ENCODE assay signal across 8 cellular contexts in the genomic region with DNA sequence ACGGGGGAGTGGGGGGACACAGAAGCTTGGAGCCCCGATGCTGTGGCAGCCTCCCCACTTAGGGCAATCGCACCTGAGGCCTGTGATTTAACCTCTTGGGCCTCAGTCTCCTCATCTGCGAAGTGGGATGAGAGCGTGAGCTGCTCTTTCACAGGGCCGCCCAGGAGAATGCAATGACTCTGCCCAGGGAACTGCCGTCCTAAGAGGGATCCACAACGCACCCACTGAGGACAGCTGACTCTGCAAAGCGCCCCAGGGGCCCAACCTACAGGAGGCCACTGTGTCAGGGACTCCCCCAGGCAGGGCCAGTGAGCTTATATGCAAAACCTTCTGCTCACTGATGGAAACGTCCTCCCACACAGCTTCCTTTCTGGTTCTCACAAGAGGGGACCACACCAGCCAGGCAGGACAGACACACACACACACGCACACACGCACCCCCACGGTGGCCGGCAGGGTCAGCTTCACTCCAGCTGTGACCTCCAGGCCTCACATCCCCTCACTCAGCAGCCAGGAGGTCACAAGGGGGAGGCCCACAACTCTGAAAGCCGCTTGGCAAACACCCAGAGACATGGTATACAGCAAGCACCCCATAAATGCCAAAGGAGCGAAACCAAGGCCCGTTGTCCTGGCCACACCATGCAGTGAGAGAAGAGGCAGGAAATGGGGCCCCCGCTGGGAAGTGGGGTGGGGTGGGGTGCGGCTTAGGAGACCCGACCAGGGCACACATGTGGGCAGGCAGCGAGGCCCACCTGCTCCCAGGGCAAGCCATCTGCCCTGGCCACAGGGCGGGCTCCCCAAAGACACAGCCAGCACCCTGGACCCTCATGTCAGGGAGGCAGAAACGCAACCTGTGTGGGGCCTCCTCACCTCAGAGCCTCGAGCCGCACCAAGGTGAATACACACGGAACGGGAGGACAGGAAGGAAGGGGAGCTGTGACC.
DNase-seq lines count a peak whose midpoint lies in the region; ATAC-seq, FAIRE-seq and TF ChIP-seq lines count a peak whose summit lies in the region.

No MANE protein-coding gene starts in this region.

- ATAC-seq in HG02610 (IDR thresholded peaks at IDR 0.05; ENCODE audit: unreplicated experiment) (peak; percentile 90), T-helper 17 cell (peak; percentile 71), naive B cell (ENCODE audit: low read depth in 2 of 2) (peak; percentile 92 to 96)

- H3K4me3 Mint-ChIP-seq in T-helper 17 cell (peak overlapping the region; percentile 21), naive B cell (peak overlapping the region; percentile 6 to 93 (median 72))

- H3K4me1 ChIP-seq in breast epithelium: peaks cover 13 to 21% of the 10 kb centered on the region in 2 donors

- DNase-seq in T-helper 17 cell: no peak
- DNase-seq in naive B cell: peak; percentile 67
- DNase-seq in NCI-H446 (lab: John Stamatoyannopoulos, UW): no peak
- no peak for DNase-seq in NCI-H82 (lab: John Stamatoyannopoulos, UW)
- DNase-seq in breast epithelium (ENCODE audit: low spot score in 2 of 2): no peak
- no peak for DNase-seq in HTR-8/SVneo (ENCODE audit: insufficient read length, low spot score)

- no peaks in the 10 kb centered on the region for H3K36me3 ChIP-seq in breast epithelium

- intact Hi-C loops in breast epithelium (cut with DNase I; ENCODE audit: low total_unique reads): no loop called here

- H3K9me3 Mint-ChIP-seq in naive B cell: no peaks in the 10 kb centered on the region

- H3K4me1 Mint-ChIP-seq in T-helper 17 cell: peaks cover 40% of the 10 kb centered on the region
- peaks cover 54 to 74% (median 73%) of the 10 kb centered on the region in 3 donors for H3K4me1 Mint-ChIP-seq in naive B cell

- H3K27me3 ChIP-seq in breast epithelium: no peaks in the 10 kb centered on the region

- H3K36me3 Mint-ChIP-seq in T-helper 17 cell (ENCODE audit: low read depth) (no peaks in the 10 kb centered on the region), naive B cell (no peaks in the 10 kb centered on the region)

- H3K27me3 Mint-ChIP-seq in T-helper 17 cell: no peaks in the 10 kb centered on the region
- no peaks in the 10 kb centered on the region for H3K27me3 Mint-ChIP-seq in naive B cell

- H3K27ac Mint-ChIP-seq in T-helper 17 cell (peak overlapping the region; percentile 88), naive B cell (peak overlapping the region; percentile 31 to 96 (median 88))

- no peak overlapping the region for H3K4me3 ChIP-seq in breast epithelium

- no peak for FAIRE-seq in HTR-8/SVneo (lab: Jason Lieb, UNC)

- no peak for TF ChIP-seq CTCF in breast epithelium (IDR thresholded peaks at IDR 0.05)

- peak overlapping the region in 1 of 2 donors; percentile 63 for H3K27ac ChIP-seq in breast epithelium

- H3K9me3 ChIP-seq in T-helper 17 cell (ENCODE audit: control insufficient read depth, low read length, poor library complexity, severe bottlenecking) (no peaks in the 10 kb centered on the region), breast epithelium (no peaks in the 10 kb centered on the region)

- TF ChIP-seq POLR2A in GM18526 (IDR thresholded peaks at IDR 0.05; ENCODE audit: extremely low read depth, insufficient read length) (peak; percentile 35), breast epithelium (IDR thresholded peaks at IDR 0.05) (no peak)
